In the genomic region with DNA sequence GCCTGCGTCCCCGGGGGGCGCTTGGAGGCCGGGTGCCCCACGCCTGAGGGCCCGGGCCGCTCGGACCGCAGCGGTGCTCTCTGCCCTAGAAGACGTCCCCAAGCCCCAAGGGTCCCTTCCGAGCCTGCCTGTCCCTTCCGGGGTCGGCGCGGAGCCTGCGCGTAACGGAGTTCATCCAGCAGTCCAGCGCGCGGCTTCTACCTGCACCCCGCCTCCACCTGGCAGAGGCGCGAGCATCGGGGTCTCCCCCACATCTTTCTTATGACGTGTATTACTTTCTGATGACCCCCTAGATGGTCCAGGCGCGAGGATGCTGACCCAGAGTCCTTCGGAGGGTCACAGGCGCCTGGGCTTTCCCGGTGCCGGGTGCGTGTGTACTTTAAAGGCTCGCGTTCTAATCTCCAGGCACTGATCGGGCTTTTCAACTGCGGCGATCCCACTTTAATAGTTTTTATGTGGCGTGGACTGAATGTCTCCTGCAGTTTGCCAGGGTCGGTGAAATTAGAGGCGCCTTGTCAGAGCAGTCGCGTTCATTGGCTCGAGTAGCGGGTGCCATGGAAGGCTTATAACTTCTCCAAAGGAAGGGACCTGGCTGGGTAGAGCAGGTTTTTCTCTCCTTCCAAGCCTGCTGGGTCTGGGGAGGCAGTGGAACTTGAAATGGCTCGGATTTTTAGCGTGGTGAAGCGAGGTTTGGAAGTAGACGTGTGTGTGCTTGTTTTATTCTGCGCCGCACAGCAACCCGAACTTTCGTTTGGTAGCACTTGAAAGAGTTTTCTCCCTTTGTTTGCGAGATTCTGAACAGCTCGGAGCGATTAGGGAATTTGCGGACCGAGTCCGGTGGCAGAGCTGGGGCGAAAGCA, we compare ENCODE assay signal across 8 cellular contexts. TPM values are rescaled to one million over a fixed set of nuclear protein-coding genes. Genes with fewer than 3 reads are reported as not detected.
DNase-seq lines count a peak whose midpoint lies in the region; ATAC-seq, FAIRE-seq and TF ChIP-seq lines count a peak whose summit lies in the region.

No MANE protein-coding gene starts in this region.

- TF ChIP-seq CTCF in foreskin keratinocyte (conservative IDR thresholded peaks at IDR 0.05) = no peak
- TF ChIP-seq CTCF in pancreas (IDR thresholded peaks at IDR 0.05) = no peak

- peak; percentile 29 for ATAC-seq in foreskin keratinocyte
- peak in 3 of 4 donors; percentile 25 to 53 (median 45) for ATAC-seq in pancreas
- no peak for ATAC-seq in HG02938 (IDR thresholded peaks at IDR 0.05; ENCODE audit: unreplicated experiment)
- ATAC-seq in HG03175 (IDR thresholded peaks at IDR 0.05; ENCODE audit: unreplicated experiment) = no peak

- intact Hi-C loops in pancreas (cut with DNase I) = no loop called here

- H3K4me3 ChIP-seq in pancreas = peak overlapping the region; percentile 5 to 51 (median 22)

- no peaks in the 10 kb centered on the region for H3K9me3 ChIP-seq in pancreas

- no peaks in the 10 kb centered on the region for H3K36me3 ChIP-seq in pancreas

- FAIRE-seq in pancreas (lab: Jason Lieb, UNC) = no peak

- H3K4me1 ChIP-seq in foreskin keratinocyte (no peaks in the 10 kb centered on the region), pancreas (peaks cover 0 to 6% (median 0%) of the 10 kb centered on the region in 3 donors)

- DNase-seq in Daoy (ENCODE audit: low read depth) (peak; percentile 60), NCI-H748 treated with DMSO at 0.1 percent for 48 hours (lab: John Stamatoyannopoulos, UW) (peak; percentile 57), foreskin keratinocyte (peak; percentile 21 to 43), pancreas (peak in 2 of 6 donors; percentile 57 to 68), NCI-H526 treated with DMSO at 0.1 percent for 48 hours (lab: John Stamatoyannopoulos, UW) (no peak)
- no peak for DNase-seq in activated CD4-positive, alpha-beta T cell treated with anti-CD3 and anti-CD28 coated beads, Interleukin-2, amount 50 U/mL, for 48 hours

- peaks cover 90% of the 10 kb centered on the region for H3K27me3 ChIP-seq in foreskin keratinocyte
- H3K27me3 ChIP-seq in pancreas = peaks cover 0 to 41% (median 11%) of the 10 kb centered on the region in 4 donors

- no peak overlapping the region for H3K27ac ChIP-seq in foreskin keratinocyte
- H3K27ac ChIP-seq in pancreas = no peak overlapping the region

- WGBS in pancreas, 2 donors = 1 to 2% methylated on average over 59 to 61 of the region's 61 CpGs

RNA-seq across cellular contexts. Expression of gene EYA4, which starts 1.0 kb away (rescaled TPM):
- 14.7 and 16.3 TPM in 2 replicates for total RNA-seq in Daoy (2014; rRNA removed; shearing (Covaris generic))
- total RNA-seq in foreskin keratinocyte = not detected in 2 replicates
- not detected in 2 replicates for polyA plus RNA-seq in foreskin keratinocyte
- 1 to 10 TPM in 1 of 6 donors, under 1 TPM in 5; 0.08 to 1.3 (median 0.17) TPM for total RNA-seq in pancreas
- under 1 TPM; 0.19 to 0.21 TPM for polyA plus RNA-seq in pancreas

Comparison
In these comparisons a context has a peak if more than half of its experiments do, and no peak if none do; other contexts are left out.
1. DNase-seq: peak in Daoy (single experiment), NCI-H748 treated with DMSO at 0.1 percent for 48 hours (single experiment) and foreskin keratinocyte (2 of 2); none in activated CD4-positive, alpha-beta T cell treated with anti-CD3 and anti-CD28 coated beads, Interleukin-2, amount 50 U/mL, for 48 hours (0 of 2) and NCI-H526 treated with DMSO at 0.1 percent for 48 hours (single experiment).
2. ATAC-seq: peak in foreskin keratinocyte (single experiment) and pancreas (3 of 4); none in HG02938 (single experiment) and HG03175 (single experiment).